ENCODE assay signal across 8 cellular contexts in the genomic region with DNA sequence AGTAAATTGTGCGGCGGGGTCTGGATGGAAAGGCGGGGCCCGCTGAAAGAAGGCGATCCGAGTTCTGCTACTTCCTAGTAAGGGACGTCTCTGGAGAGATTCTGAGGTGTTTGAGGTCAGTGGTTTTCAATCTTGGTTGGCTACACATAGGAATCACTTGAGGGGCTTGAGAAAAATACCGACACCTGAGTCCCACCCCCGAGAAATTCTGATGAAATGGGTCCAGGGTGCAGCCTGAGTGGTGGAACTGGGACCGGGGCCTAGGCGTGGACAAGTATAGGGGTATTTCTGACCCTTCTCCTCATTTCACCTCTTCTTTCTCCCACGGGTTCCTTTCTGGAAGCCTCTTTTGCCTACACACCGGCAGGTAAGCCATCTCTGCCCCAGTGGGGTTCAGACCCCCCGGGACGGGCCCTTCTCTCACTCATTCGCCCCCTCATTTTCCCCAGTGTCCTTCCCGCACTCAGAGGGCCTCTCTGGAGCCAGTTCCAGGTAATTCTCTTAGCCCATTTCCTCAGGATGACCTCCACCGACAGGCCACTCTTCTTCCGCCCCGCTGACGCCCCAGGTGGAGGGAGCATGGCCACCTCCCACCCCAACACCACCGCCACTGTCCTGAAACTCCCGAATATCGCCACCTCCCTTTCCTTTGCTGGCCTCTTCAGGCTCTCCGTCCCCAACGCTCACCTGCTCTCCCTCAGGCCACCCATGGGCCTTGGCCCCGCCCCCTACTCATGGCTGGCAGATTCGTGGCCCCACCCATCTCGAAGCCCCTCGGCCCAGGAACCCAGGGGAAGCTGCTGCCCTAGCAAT. TPM values are rescaled to one million over a fixed set of nuclear protein-coding genes. Genes with fewer than 3 reads are reported as not detected.
DNase-seq lines count a peak whose midpoint lies in the region; TF ChIP-seq lines count a peak whose summit lies in the region.

No MANE protein-coding gene starts in this region.

- no peak overlapping the region for H3K9ac ChIP-seq in HUES64 (ENCODE audit: low read depth, low read length)

- WGBS in HUES64 = 60% methylated on average over 30 of the region's 30 CpGs

- no TSS peak for BruUV-seq in A673 (replicated peaks; lab: Mats Ljungman, UMichigan)

- CTCF ChIA-PET in A673 (lab: Charles Lee) = interaction anchor here (0.6 to 1.5 kb wide), 16 partner anchors 10 to 396 kb away, joined by 3 to 6 read pairs (median 4); a partner anchor contains a TSS

- intact Hi-C loops in A673 (cut with micrococcal nuclease; ENCODE audit: unreplicated experiment) = no loop called here

- H3K4me1 ChIP-seq in A673 (ENCODE audit: insufficient read depth, low read length, poor library complexity, severe bottlenecking) = no peaks in the 10 kb centered on the region
- H3K4me1 ChIP-seq in HUES64 (ENCODE audit: insufficient read depth, low read length) = peaks cover 7% of the 10 kb centered on the region
- H3K4me1 ChIP-seq in muscle layer of duodenum (ENCODE audit: control insufficient read depth in 1 of 2, insufficient read depth in 2 of 2, low read length in 2 of 2) = peaks cover 0 to 10% of the 10 kb centered on the region in 2 donors

- H3K27ac ChIP-seq in A673 (ENCODE audit: low read depth, low read length, poor library complexity, severe bottlenecking) (peak overlapping the region; percentile 83), HUES64 (ENCODE audit: low read depth, low read length) (no peak overlapping the region; the same call in 1 of the 2 replicates), muscle layer of duodenum (ENCODE audit: low read length) (peak overlapping the region; percentile 16)

- POLR2A ChIA-PET in A673 (lab: Charles Lee; ENCODE audit: low non-redundant PET) = interaction anchor here (0.6 kb wide), 2 partner anchors 77 to 106 kb away, joined by 4 read pairs; a partner anchor contains a TSS

- H3K36me3 ChIP-seq in A673 (ENCODE audit: insufficient read depth, low read length, poor library complexity, severe bottlenecking) (no peaks in the 10 kb centered on the region), HUES64 (ENCODE audit: insufficient read depth, low read length) (no peaks in the 10 kb centered on the region), muscle layer of duodenum (ENCODE audit: control insufficient read depth in 1 of 2, insufficient read depth in 2 of 2, low read length in 2 of 2) (no peaks in the 10 kb centered on the region)

- H3K4me3 ChIP-seq in A673 (ENCODE audit: low read depth, low read length, poor library complexity, severe bottlenecking) (peak overlapping the region; percentile 58), HUES64 (ENCODE audit: low read length) (peak overlapping the region; percentile 79), choroid plexus epithelial cell (ENCODE audit: low read depth, low read length) (peak overlapping the region; percentile 76), muscle layer of duodenum (ENCODE audit: low read depth in 1 of 2, low read length in 2 of 2) (peak overlapping the region; percentile 59 to 78)

- H3K27me3 ChIP-seq in A673 (replicated peaks; ENCODE audit: insufficient read depth, low read depth, low read length, poor library complexity) (peaks cover 12% of the 10 kb centered on the region), HUES64 (ENCODE audit: insufficient read depth, low read length) (peaks cover 44% of the 10 kb centered on the region), muscle layer of duodenum (ENCODE audit: low read depth, low read length) (peaks cover 10% of the 10 kb centered on the region)

- DNase-seq in A673 (ENCODE audit: low spot score) (no peak), choroid plexus epithelial cell (ENCODE audit: low read depth) (no peak), ecto neural progenitor cell (ENCODE audit: low spot score) (no peak), activated gamma-delta T cell (lab: John Stamatoyannopoulos, UW) (no peak), DMS53 treated with DMSO at 0.1 percent for 48 hours (lab: John Stamatoyannopoulos, UW; ENCODE audit: unreplicated experiment) (no peak), HT-29 (ENCODE audit: low spot score) (no peak)

- no peaks in the 10 kb centered on the region for H3K9me3 ChIP-seq in A673 (ENCODE audit: low read depth, low read length, poor library complexity, severe bottlenecking)
- H3K9me3 ChIP-seq in HUES64 (ENCODE audit: insufficient read depth, low read depth, low read length) = no peaks in the 10 kb centered on the region
- H3K9me3 ChIP-seq in muscle layer of duodenum (ENCODE audit: control insufficient read depth in 1 of 2, low read length in 2 of 2) = no peaks in the 10 kb centered on the region

- TF ChIP-seq CTCF in A673 (conservative IDR thresholded peaks at IDR 0.05; ENCODE audit: low read depth, low read length) (no peak), choroid plexus epithelial cell (conservative IDR thresholded peaks at IDR 0.05; ENCODE audit: low read depth, low read length) (no peak)

RNA-seq across cellular contexts. Expression of a gene that starts 11.8 kb away (rescaled TPM):
- total RNA-seq in A673 (2021) = 2.3 and 5.1 TPM in 2 replicates
- 4.9 TPM for polyA plus RNA-seq in HUES64 (2013, experiment 1 of 2)
- 10.1 TPM for polyA plus RNA-seq in HUES64 (2013, experiment 2 of 2)
- total RNA-seq in HT-29 (2014; rRNA removed; shearing (Covaris generic)) = 3.8 and 5.5 TPM in 2 replicates

RNA-seq across cellular contexts. Expression of a gene that starts 20.6 kb away (rescaled TPM):
- total RNA-seq in A673 (2021) = not detected in 2 replicates
- not detected for polyA plus RNA-seq in HUES64 (2013, experiment 1 of 2)
- polyA plus RNA-seq in HUES64 (2013, experiment 2 of 2) = 0.19 TPM
- 0.73 TPM in 1 of 2 replicates, not detected in the other for total RNA-seq in HT-29 (2014; rRNA removed; shearing (Covaris generic))

RNA-seq across cellular contexts. Expression of a gene that starts 42.0 kb away (rescaled TPM):
- total RNA-seq in A673 (2021) = not detected in 2 replicates
- not detected for polyA plus RNA-seq in HUES64 (2013, experiment 1 of 2)
- not detected for polyA plus RNA-seq in HUES64 (2013, experiment 2 of 2)
- total RNA-seq in HT-29 (2014; rRNA removed; shearing (Covaris generic)) = not detected in 2 replicates

RNA-seq across cellular contexts. Expression of a gene that starts 58.8 kb away (rescaled TPM):
- total RNA-seq in A673 (2021) = not detected in 2 replicates
- polyA plus RNA-seq in HUES64 (2013, experiment 1 of 2) = not detected
- polyA plus RNA-seq in HUES64 (2013, experiment 2 of 2) = not detected
- total RNA-seq in HT-29 (2014; rRNA removed; shearing (Covaris generic)) = not detected in 2 replicates
